Comparison of ENCODE assay signal across 8 cellular contexts in the genomic region with DNA sequence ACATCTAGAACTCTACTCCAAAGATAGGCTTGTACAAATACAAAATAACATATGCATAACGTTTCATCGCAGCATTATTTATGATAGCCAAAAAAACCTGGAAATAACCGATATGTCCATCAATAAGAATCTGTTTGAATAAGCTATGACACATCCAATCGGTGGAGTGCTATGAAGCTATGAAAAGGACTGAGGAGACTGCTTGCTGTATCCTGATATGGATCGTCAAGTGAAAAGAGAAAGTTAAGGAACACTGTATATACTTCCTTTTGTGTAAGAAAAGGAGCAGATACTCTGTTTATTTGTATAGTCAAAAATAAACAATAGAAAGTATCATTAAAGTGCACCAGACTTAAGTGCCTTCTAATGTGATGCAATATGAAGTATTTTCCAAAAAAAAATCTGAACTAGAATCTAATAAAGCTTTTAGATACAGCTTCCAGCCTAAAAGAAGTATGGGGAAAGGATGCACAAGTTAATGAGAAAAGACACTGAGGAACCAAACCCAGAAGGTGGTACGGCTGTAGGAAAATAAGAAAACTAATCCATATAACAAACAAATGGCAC. TPM values are rescaled to one million over a fixed set of nuclear protein-coding genes. Genes with fewer than 3 reads are reported as not detected.
DNase-seq lines count a peak whose midpoint lies in the region; ATAC-seq, FAIRE-seq and TF ChIP-seq lines count a peak whose summit lies in the region.

No MANE protein-coding gene starts in this region.

- H3K9me3 ChIP-seq in liver (ENCODE audit: control insufficient read depth in 4 of 4, low read length in 3 of 4) (no peaks in the 10 kb centered on the region), thoracic aorta (no peaks in the 10 kb centered on the region)

- H3K4me3 ChIP-seq in liver (ENCODE audit: low read depth in 1 of 3, low read length in 3 of 3) (peak overlapping the region; percentile 69 to 93 (median 87)), thoracic aorta (peak overlapping the region; percentile 89)

- 31% methylated on average over 6 of the region's 6 CpGs for WGBS in liver

- H3K27ac Mint-ChIP-seq in activated CD4-positive, alpha-beta T cell treated with anti-CD3 and anti-CD28 coated beads, Interleukin-2, amount 10 ng/mL, durations not matched to agents 24 days and 14 days: peak overlapping the region; percentile 84

- FAIRE-seq in frontal cortex (lab: Jason Lieb, UNC): no peak

- H3K9me3 Mint-ChIP-seq in activated CD4-positive, alpha-beta T cell treated with anti-CD3 and anti-CD28 coated beads, Interleukin-2, amount 10 ng/mL, durations not matched to agents 24 days and 14 days: no peaks in the 10 kb centered on the region

- no peaks in the 10 kb centered on the region for H3K27me3 ChIP-seq in liver (ENCODE audit: control insufficient read depth in 4 of 4, insufficient read depth in 4 of 4, low read length in 3 of 4)
- H3K27me3 ChIP-seq in thoracic aorta (replicated peaks; ENCODE audit: insufficient read depth): no peaks in the 10 kb centered on the region

- peaks cover 22% of the 10 kb centered on the region for H3K4me1 Mint-ChIP-seq in activated CD4-positive, alpha-beta T cell treated with anti-CD3 and anti-CD28 coated beads, Interleukin-2, amount 10 ng/mL, durations not matched to agents 24 days and 14 days

- H3K27me3 Mint-ChIP-seq in activated CD4-positive, alpha-beta T cell treated with anti-CD3 and anti-CD28 coated beads, Interleukin-2, amount 10 ng/mL, durations not matched to agents 24 days and 14 days: no peaks in the 10 kb centered on the region

- peak overlapping the region; percentile 65 to 83 for H3K9ac ChIP-seq in liver (ENCODE audit: low read depth in 1 of 2, low read length in 2 of 2)

- H3K27ac ChIP-seq in angular gyrus (ENCODE audit: low read depth, low read length) (peak overlapping the region; percentile 86), liver (ENCODE audit: low read depth in 1 of 2, low read length in 2 of 2) (peak overlapping the region; percentile 93 to 97), thoracic aorta (peak overlapping the region; percentile 92)

- TF ChIP-seq CTCF in liver (IDR thresholded peaks at IDR 0.05; ENCODE audit: low read depth, low read length, missing input control) (no peak), thoracic aorta (IDR thresholded peaks at IDR 0.05) (no peak)

- H3K4me1 ChIP-seq in liver (ENCODE audit: control insufficient read depth in 4 of 4, insufficient read depth in 4 of 4, low read length in 3 of 4) (peaks cover 0 to 22% (median 10%) of the 10 kb centered on the region in 4 donors), thoracic aorta (ENCODE audit: control insufficient read depth in 1 of 2, low read depth in 2 of 2) (peaks cover 11 to 23% of the 10 kb centered on the region in 2 donors)

- peaks cover 2% of the 10 kb centered on the region for H3K36me3 Mint-ChIP-seq in activated CD4-positive, alpha-beta T cell treated with anti-CD3 and anti-CD28 coated beads, Interleukin-2, amount 10 ng/mL, durations not matched to agents 24 days and 14 days (ENCODE audit: low read depth)

- H3K36me3 ChIP-seq in liver (ENCODE audit: control insufficient read depth in 4 of 4, insufficient read depth in 3 of 4, low read depth in 1 of 4, low read length in 3 of 4) (no peaks in the 10 kb centered on the region), thoracic aorta (no peaks in the 10 kb centered on the region)

- peak overlapping the region; percentile 79 for H3K4me3 Mint-ChIP-seq in activated CD4-positive, alpha-beta T cell treated with anti-CD3 and anti-CD28 coated beads, Interleukin-2, amount 10 ng/mL, durations not matched to agents 24 days and 14 days

- intact Hi-C loops in activated CD4-positive, alpha-beta T cell treated with anti-CD3 and anti-CD28 coated beads, Interleukin-2, amount 10 ng/mL, durations not matched to agents 24 days and 14 days (cut with micrococcal nuclease): loop anchor here (2.0 kb wide), 2 partner anchors 57 to 75 kb away; partner anchors contain the start of gene DNAAF2

- ATAC-seq in thoracic aorta (ENCODE audit: insufficient number of reproducible peaks, low FRiP score, low read depth): no peak

- DNase-seq in activated CD4-positive, alpha-beta T cell treated with anti-CD3 and anti-CD28 coated beads, Interleukin-2, amount 10 ng/mL, durations not matched to agents 24 days and 14 days: no peak
- DNase-seq in activated CD4-positive, alpha-beta T cell treated with anti-CD3 and anti-CD28 coated beads for 48 hours: no peak
- DNase-seq in thoracic aorta (ENCODE audit: low spot score) (no peak), COR-L47 (lab: John Stamatoyannopoulos, UW) (no peak), frontal cortex (ENCODE audit: low spot score in 2 of 2) (no peak), AG08396 (ENCODE audit: low spot score) (no peak)

- TF ChIP-seq RAD21 in liver (IDR thresholded peaks at IDR 0.05): no peak

TF ChIP-seq in liver, 16 proteins besides CTCF, POLR2A, EP300 and RAD21:
- TF ChIP-seq SP1 (IDR thresholded peaks at IDR 0.05) (no peak), JUND (IDR thresholded peaks at IDR 0.05) (no peak), TAF1 (conservative IDR thresholded peaks at IDR 0.05) (no peak), NR2F2 (IDR thresholded peaks at IDR 0.05) (no peak), GABPA (IDR thresholded peaks at IDR 0.05 in 1 of 2, conservative IDR thresholded peaks at IDR 0.05 in 1 of 2) (no peak), FOXA1 (IDR thresholded peaks at IDR 0.05) (no peak)
- TF ChIP-seq, protein P1, sequence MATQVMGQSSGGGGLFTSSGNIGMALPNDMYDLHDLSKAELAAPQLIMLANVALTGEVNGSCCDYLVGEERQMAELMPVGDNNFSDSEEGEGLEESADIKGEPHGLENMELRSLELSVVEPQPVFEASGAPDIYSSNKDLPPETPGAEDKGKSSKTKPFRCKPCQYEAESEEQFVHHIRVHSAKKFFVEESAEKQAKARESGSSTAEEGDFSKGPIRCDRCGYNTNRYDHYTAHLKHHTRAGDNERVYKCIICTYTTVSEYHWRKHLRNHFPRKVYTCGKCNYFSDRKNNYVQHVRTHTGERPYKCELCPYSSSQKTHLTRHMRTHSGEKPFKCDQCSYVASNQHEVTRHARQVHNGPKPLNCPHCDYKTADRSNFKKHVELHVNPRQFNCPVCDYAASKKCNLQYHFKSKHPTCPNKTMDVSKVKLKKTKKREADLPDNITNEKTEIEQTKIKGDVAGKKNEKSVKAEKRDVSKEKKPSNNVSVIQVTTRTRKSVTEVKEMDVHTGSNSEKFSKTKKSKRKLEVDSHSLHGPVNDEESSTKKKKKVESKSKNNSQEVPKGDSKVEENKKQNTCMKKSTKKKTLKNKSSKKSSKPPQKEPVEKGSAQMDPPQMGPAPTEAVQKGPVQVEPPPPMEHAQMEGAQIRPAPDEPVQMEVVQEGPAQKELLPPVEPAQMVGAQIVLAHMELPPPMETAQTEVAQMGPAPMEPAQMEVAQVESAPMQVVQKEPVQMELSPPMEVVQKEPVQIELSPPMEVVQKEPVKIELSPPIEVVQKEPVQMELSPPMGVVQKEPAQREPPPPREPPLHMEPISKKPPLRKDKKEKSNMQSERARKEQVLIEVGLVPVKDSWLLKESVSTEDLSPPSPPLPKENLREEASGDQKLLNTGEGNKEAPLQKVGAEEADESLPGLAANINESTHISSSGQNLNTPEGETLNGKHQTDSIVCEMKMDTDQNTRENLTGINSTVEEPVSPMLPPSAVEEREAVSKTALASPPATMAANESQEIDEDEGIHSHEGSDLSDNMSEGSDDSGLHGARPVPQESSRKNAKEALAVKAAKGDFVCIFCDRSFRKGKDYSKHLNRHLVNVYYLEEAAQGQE (IDR thresholded peaks at IDR 0.05): no peak
- TF ChIP-seq, protein P2, sequence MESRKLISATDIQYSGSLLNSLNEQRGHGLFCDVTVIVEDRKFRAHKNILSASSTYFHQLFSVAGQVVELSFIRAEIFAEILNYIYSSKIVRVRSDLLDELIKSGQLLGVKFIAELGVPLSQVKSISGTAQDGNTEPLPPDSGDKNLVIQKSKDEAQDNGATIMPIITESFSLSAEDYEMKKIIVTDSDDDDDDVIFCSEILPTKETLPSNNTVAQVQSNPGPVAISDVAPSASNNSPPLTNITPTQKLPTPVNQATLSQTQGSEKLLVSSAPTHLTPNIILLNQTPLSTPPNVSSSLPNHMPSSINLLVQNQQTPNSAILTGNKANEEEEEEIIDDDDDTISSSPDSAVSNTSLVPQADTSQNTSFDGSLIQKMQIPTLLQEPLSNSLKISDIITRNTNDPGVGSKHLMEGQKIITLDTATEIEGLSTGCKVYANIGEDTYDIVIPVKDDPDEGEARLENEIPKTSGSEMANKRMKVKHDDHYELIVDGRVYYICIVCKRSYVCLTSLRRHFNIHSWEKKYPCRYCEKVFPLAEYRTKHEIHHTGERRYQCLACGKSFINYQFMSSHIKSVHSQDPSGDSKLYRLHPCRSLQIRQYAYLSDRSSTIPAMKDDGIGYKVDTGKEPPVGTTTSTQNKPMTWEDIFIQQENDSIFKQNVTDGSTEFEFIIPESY (IDR thresholded peaks at IDR 0.05): no peak
TF ChIP-seq in liver: peak in this region for 0.

RNA-seq across cellular contexts. Expression of gene KLHDC1, which starts 0.6 kb away (rescaled TPM):
- total RNA-seq in activated CD4-positive, alpha-beta T cell treated with anti-CD3 and anti-CD28 coated beads, Interleukin-2, amount 10 ng/mL, durations not matched to agents 24 days and 14 days: 0.95 and 0.96 TPM in 2 replicates
- 1 to 10 TPM; 1.9 to 4.1 TPM for total RNA-seq in liver
- 1 to 10 TPM in 1 of 2 donors, under 1 TPM in 1; 0.36 to 3.2 TPM for polyA plus RNA-seq in liver
- total RNA-seq in thoracic aorta: 10 to 100 TPM; 10.8 to 11.4 TPM
- 27.3 TPM for total RNA-seq in frontal cortex

RNA-seq across cellular contexts. Expression of gene POLE2, which starts 4.3 kb away (rescaled TPM):
- total RNA-seq in activated CD4-positive, alpha-beta T cell treated with anti-CD3 and anti-CD28 coated beads, Interleukin-2, amount 10 ng/mL, durations not matched to agents 24 days and 14 days: 52.8 and 58.4 TPM in 2 replicates
- total RNA-seq in liver (10 to 100 TPM in 1 of 2 donors, 1 to 10 TPM in 1; 1.7 to 16.5 TPM), thoracic aorta (1 to 10 TPM in 1 of 2 donors, under 1 TPM in 1; 0.27 to 9.1 TPM), frontal cortex (5.3 TPM)
- 1 to 10 TPM; 1.3 to 1.7 TPM for polyA plus RNA-seq in liver

RNA-seq across cellular contexts. Expression of gene DNAAF2, which starts 57.2 kb away (rescaled TPM):
- total RNA-seq in activated CD4-positive, alpha-beta T cell treated with anti-CD3 and anti-CD28 coated beads, Interleukin-2, amount 10 ng/mL, durations not matched to agents 24 days and 14 days: 12.3 and 12.5 TPM in 2 replicates
- total RNA-seq in liver: 1 to 10 TPM; 4.6 to 8.2 TPM
- 1 to 10 TPM; 4.2 to 6.1 TPM for polyA plus RNA-seq in liver
- 1 to 10 TPM; 8.6 to 9.1 TPM for total RNA-seq in thoracic aorta
- 22.0 TPM for total RNA-seq in frontal cortex
